ENCODE assay signal across 8 cellular contexts in genomic region chr1:29237906-29238600, GRCh38. TPM values are rescaled to one million over a fixed set of nuclear protein-coding genes. Genes with fewer than 3 reads are reported as not detected.
DNase-seq lines count a peak whose midpoint lies in the region; ATAC-seq and TF ChIP-seq lines count a peak whose summit lies in the region.

No MANE protein-coding gene starts in this region.

- no peak for ATAC-seq in HG03139 (IDR thresholded peaks at IDR 0.05; ENCODE audit: unreplicated experiment)

- 2% methylated on average over 43 of the region's 84 CpGs; no CpG with 5 or more reads in 1 of the 2 donors for WGBS in transverse colon (ENCODE audit: low coverage in 1 of 2), 2 donors

- in situ Hi-C loops in transverse colon (cut with MboI; ENCODE audit: low pct_ligation_motif_present in 1 of 4, low pct_unique_long_range_greater_than_20kb in 1 of 4, low sequenced_read_pairs in 3 of 4) = loop anchor here (10.0 to 25.0 kb wide), 5 partner anchors 849 to 1477 kb away; partner anchors contain the start of gene MATN1 (in 1 of the 4)

- peaks cover 4 to 22% (median 18%) of the 10 kb centered on the region in 4 donors for H3K4me1 ChIP-seq in transverse colon

- H3K27me3 ChIP-seq in dorsolateral prefrontal cortex (no peaks in the 10 kb centered on the region), transverse colon (peaks cover 42% of the 10 kb centered on the region)

- intact Hi-C loops in dorsolateral prefrontal cortex (cut with DNase I) (loop anchor here (2.0 to 10.0 kb wide), 8 partner anchors 104 to 1469 kb away; no protein-coding TSS in a partner anchor), transverse colon (cut with DNase I; ENCODE audit: low total_unique reads) (loop anchor here (2.0 to 5.0 kb wide), 2 partner anchors 1143 to 1469 kb away; no protein-coding TSS in a partner anchor)

- no peaks in the 10 kb centered on the region for H3K9me3 ChIP-seq in transverse colon

- H3K36me3 ChIP-seq in transverse colon = no peaks in the 10 kb centered on the region

- TF ChIP-seq POLR2A in transverse colon (IDR thresholded peaks at IDR 0.05) = no peak

- TF ChIP-seq EP300 in transverse colon (IDR thresholded peaks at IDR 0.05; ENCODE audit: low read depth) = no peak

- H3K27ac ChIP-seq in dorsolateral prefrontal cortex (peak overlapping the region in 12 of 59 donors; percentile 3 to 62 (median 28)), transverse colon (peak overlapping the region in 3 of 4 donors; percentile 5 to 69 (median 34))

- TF ChIP-seq CTCF in dorsolateral prefrontal cortex (IDR thresholded peaks at IDR 0.05 in 54 of 56, conservative IDR thresholded peaks at IDR 0.05 in 2 of 56; ENCODE audit: low read depth in 1 of 56, partially characterized antibody in 56 of 56) (no peak), transverse colon (IDR thresholded peaks at IDR 0.05) (no peak)

- DNase-seq in Daoy (ENCODE audit: low read depth) (peak; percentile 37), NCI-H2171 treated with DMSO at 0.1 percent for 48 hours (lab: John Stamatoyannopoulos, UW) (peak; percentile 33), dorsolateral prefrontal cortex (peak in 3 of 10 donors; percentile 32 to 57 (median 37)), lung microvascular endothelial cell (ENCODE audit: low read depth in 2 of 2) (peak; percentile 31 to 39), transverse colon (peak; percentile 30), UCSD-AML1 (lab: John Stamatoyannopoulos, UW; ENCODE audit: unreplicated experiment) (no peak), occipital lobe (lab: John Stamatoyannopoulos, UW) (no peak)

- H3K4me3 ChIP-seq in dorsolateral prefrontal cortex (peak overlapping the region; percentile 18 to 86 (median 58)), transverse colon (peak overlapping the region; percentile 23 to 52 (median 38))

RNA-seq across cellular contexts. Expression of gene PTPRU, which starts 1.7 kb away (rescaled TPM):
- total RNA-seq in Daoy (2014; rRNA removed; shearing (Covaris generic)) = 7.9 and 10.7 TPM in 2 replicates
- 10 to 100 TPM; 25.6 to 80.6 (median 50.1) TPM for total RNA-seq in dorsolateral prefrontal cortex
- 1.8 and 2.6 TPM in 2 replicates for total RNA-seq in lung microvascular endothelial cell
- total RNA-seq in transverse colon = 1 to 10 TPM; 5.6 to 9.7 (median 7.4) TPM
- 23.6 TPM for total RNA-seq in occipital lobe

RNA-seq across cellular contexts. Expression of gene MECR, which starts 7.3 kb away (rescaled TPM):
- 18.9 and 23.8 TPM in 2 replicates for total RNA-seq in Daoy (2014; rRNA removed; shearing (Covaris generic))
- total RNA-seq in dorsolateral prefrontal cortex (10 to 100 TPM; 28.4 to 65.3 (median 45.9) TPM), lung microvascular endothelial cell (12.7 and 15.5 TPM in 2 replicates), transverse colon (10 to 100 TPM in 2 of 4 donors, 1 to 10 TPM in 1, not detected in 1; 5.2 to 16.0 (median 12.2) TPM), occipital lobe (15.8 TPM)

RNA-seq across cellular contexts. Expression of gene SRSF4, which starts 56.4 kb away (rescaled TPM):
- total RNA-seq in Daoy (2014; rRNA removed; shearing (Covaris generic)) = 50.9 and 53.7 TPM in 2 replicates
- total RNA-seq in dorsolateral prefrontal cortex (10 to 100 TPM; 52.7 to 84.2 (median 65.8) TPM), lung microvascular endothelial cell (19.4 and 35.7 TPM in 2 replicates), transverse colon (10 to 100 TPM; 67.3 to 98.0 (median 72.4) TPM), occipital lobe (38.4 TPM)

Comparison
In these comparisons a context has a peak if more than half of its experiments do, and no peak if none do; other contexts are left out.
1. DNase-seq: peak in Daoy (single experiment), NCI-H2171 treated with DMSO at 0.1 percent for 48 hours (single experiment), lung microvascular endothelial cell (2 of 2) and transverse colon (single experiment); none in UCSD-AML1 (single experiment) and occipital lobe (single experiment).